Comparison of ENCODE assay signal across 22 cellular contexts in the genomic region with DNA sequence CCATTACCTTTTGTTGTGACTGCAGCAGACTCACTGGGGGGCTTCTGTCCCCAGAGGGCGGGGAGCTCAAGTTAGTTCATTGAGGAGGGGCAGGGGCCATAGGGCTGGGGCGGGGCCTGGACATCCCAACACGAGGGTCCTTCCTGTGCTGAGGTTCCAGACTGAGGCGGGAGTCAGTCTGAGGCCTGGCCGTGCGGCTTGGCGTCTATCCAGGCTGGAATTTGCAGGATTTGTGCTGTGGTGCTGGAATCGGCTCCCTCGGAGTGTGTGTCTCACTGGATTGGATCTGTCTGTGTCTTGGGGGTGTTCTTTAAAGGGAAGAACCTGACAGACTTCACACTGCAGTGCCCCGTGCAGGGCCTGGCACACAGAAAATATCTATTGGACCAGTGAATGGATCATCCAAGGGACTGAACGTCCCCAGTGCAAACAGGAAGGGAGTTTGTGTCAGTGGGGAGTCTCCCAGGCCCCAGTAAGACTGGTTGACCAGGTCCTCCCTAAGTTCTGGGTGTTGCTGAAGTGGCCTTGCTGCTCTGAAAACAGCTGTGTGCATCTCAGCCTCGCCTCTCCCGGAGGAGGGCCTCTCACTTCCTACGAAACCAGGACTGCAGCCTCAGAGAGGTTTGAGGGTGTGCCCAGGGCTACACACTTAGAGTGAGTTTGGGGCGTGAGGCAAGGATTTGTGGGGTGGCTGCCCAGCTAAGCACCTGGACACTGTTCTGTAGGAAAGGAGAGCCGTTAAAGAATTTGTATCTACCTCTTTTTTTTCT. TPM values are rescaled to one million over a fixed set of nuclear protein-coding genes. Genes with fewer than 3 reads are reported as not detected.
DNase-seq lines count a peak whose midpoint lies in the region; ATAC-seq and TF ChIP-seq lines count a peak whose summit lies in the region.
"Had no signal": no experiment of that assay in that cellular context is flagged by ENCODE, and none has a peak within 500 bp of the region (broad histone marks: within the 10 kb centered on the region; RNA-seq: fewer than 3 reads in every experiment).

No MANE protein-coding gene starts in this region.

- no peak overlapping the region for H2BK12ac ChIP-seq in trophoblast cell (ENCODE audit: low read length)

- H3K18ac ChIP-seq in trophoblast cell (ENCODE audit: low read length): no peak overlapping the region

- CTCF ChIA-PET in CD4-positive, alpha-beta memory T cell (lab: Charles Lee; ENCODE audit: partially characterized antibody): no interaction called here

- no peak overlapping the region for H3K4ac ChIP-seq in trophoblast cell (ENCODE audit: low read depth, low read length)

- no peaks in the 10 kb centered on the region for H3K79me2 ChIP-seq in trophoblast cell (ENCODE audit: control insufficient read depth, insufficient read depth, low read length, poor library complexity)

- POLR2A ChIA-PET in CD4-positive, alpha-beta memory T cell (lab: Charles Lee; ENCODE audit: partially characterized antibody): no interaction called here

- no peak overlapping the region for H3K23ac ChIP-seq in trophoblast cell (ENCODE audit: low read length)

- H3K9ac ChIP-seq in trophoblast cell (ENCODE audit: low read length): no peak overlapping the region
- H3K9ac ChIP-seq: GM23248 had no signal

- no peak overlapping the region for H3K27ac ChIP-seq in trophoblast cell (ENCODE audit: low read depth, low read length)
- no peak overlapping the region for H3K27ac ChIP-seq in CD4-positive, alpha-beta memory T cell (ENCODE audit: low read depth, low read length)
- H3K27ac ChIP-seq: GM23248, pancreas had no signal

- H3K9me3 Mint-ChIP-seq in CD4-positive, alpha-beta memory T cell: peaks cover 0 to 2% (median 0%) of the 10 kb centered on the region in 8 donors
- H3K9me3 Mint-ChIP-seq in activated T-helper 2 cell treated with anti-CD3 and anti-CD28 coated beads, Interferon-gamma antibody, Interleukin-2, Interleukin-4, amounts not matched to agents 10 μg/mL and 5 μg/mL and 100 μg/mL, durations not matched to agents 14 hours and 24 hours and 36 hours: no peaks in the 10 kb centered on the region
- H3K9me3 Mint-ChIP-seq: T-helper 1 cell treated with Interleukin-12 subunit alpha and Interleukin-12 subunit beta and Interleukin-4 antibody, amounts not matched to agents 30 μg/mL and 1 μg/mL, for 36 hours had no signal

- H3K27ac Mint-ChIP-seq in CD4-positive, alpha-beta memory T cell: no peak overlapping the region
- no peak overlapping the region for H3K27ac Mint-ChIP-seq in activated T-helper 2 cell treated with anti-CD3 and anti-CD28 coated beads, Interferon-gamma antibody, Interleukin-2, Interleukin-4, amounts not matched to agents 10 μg/mL and 5 μg/mL and 100 μg/mL, durations not matched to agents 14 hours and 24 hours and 36 hours
- H3K27ac Mint-ChIP-seq: activated naive CD8-positive, alpha-beta T cell; T-helper 1 cell treated with Interleukin-12 subunit alpha and Interleukin-12 subunit beta and Interleukin-4 antibody, amounts not matched to agents 30 μg/mL and 1 μg/mL, for 36 hours had no signal

- H3K36me3 Mint-ChIP-seq in CD4-positive, alpha-beta memory T cell: no peaks in the 10 kb centered on the region
- no peaks in the 10 kb centered on the region for H3K36me3 Mint-ChIP-seq in activated T-helper 2 cell treated with anti-CD3 and anti-CD28 coated beads, Interferon-gamma antibody, Interleukin-2, Interleukin-4, amounts not matched to agents 10 μg/mL and 5 μg/mL and 100 μg/mL, durations not matched to agents 14 hours and 24 hours and 36 hours (ENCODE audit: low read depth)
- H3K36me3 Mint-ChIP-seq: activated naive CD8-positive, alpha-beta T cell had no signal

- H2AFZ ChIP-seq in trophoblast cell (ENCODE audit: insufficient read depth, low read length, poor library complexity): no peak overlapping the region
- H2AFZ ChIP-seq: GM23248 had no signal

- no peak overlapping the region for H4K12ac ChIP-seq in trophoblast cell (ENCODE audit: low read depth, low read length)

- H2AK5ac ChIP-seq in trophoblast cell (ENCODE audit: low read length): no peak overlapping the region

- no peak overlapping the region for H3K14ac ChIP-seq in trophoblast cell (ENCODE audit: low read length)

- H3K4me3 Mint-ChIP-seq in CD4-positive, alpha-beta memory T cell: no peak overlapping the region
- H3K4me3 Mint-ChIP-seq in activated T-helper 2 cell treated with anti-CD3 and anti-CD28 coated beads, Interferon-gamma antibody, Interleukin-2, Interleukin-4, amounts not matched to agents 10 μg/mL and 5 μg/mL and 100 μg/mL, durations not matched to agents 14 hours and 24 hours and 36 hours (ENCODE audit: low read depth): no peak overlapping the region
- H3K4me3 Mint-ChIP-seq: activated naive CD8-positive, alpha-beta T cell; T-helper 1 cell treated with Interleukin-12 subunit alpha and Interleukin-12 subunit beta and Interleukin-4 antibody, amounts not matched to agents 30 μg/mL and 1 μg/mL, for 36 hours had no signal

- intact Hi-C loops in CD4-positive, alpha-beta memory T cell (cut with micrococcal nuclease): no loop called here
- intact Hi-C loops in activated T-helper 2 cell treated with anti-CD3 and anti-CD28 coated beads, Interferon-gamma antibody, Interleukin-2, Interleukin-4, amounts not matched to agents 10 μg/mL and 5 μg/mL and 100 μg/mL, durations not matched to agents 14 hours and 24 hours and 36 hours (cut with micrococcal nuclease): no loop called here

- no CpG with 5 or more reads among the region's 16 CpGs for WGBS in trophoblast cell (ENCODE audit: extremely low coverage, insufficient coverage, insufficient read length)

- no peaks in the 10 kb centered on the region for H3K4me1 Mint-ChIP-seq in CD4-positive, alpha-beta memory T cell
- H3K4me1 Mint-ChIP-seq in activated T-helper 2 cell treated with anti-CD3 and anti-CD28 coated beads, Interferon-gamma antibody, Interleukin-2, Interleukin-4, amounts not matched to agents 10 μg/mL and 5 μg/mL and 100 μg/mL, durations not matched to agents 14 hours and 24 hours and 36 hours (ENCODE audit: low read depth): no peaks in the 10 kb centered on the region

- H3K9me3 ChIP-seq in trophoblast cell (ENCODE audit: insufficient read depth, low read depth, low read length): peaks cover 21% of the 10 kb centered on the region
- no peaks in the 10 kb centered on the region for H3K9me3 ChIP-seq in CD4-positive, alpha-beta memory T cell (ENCODE audit: control insufficient read depth in 1 of 2, low read length in 2 of 2)
- H3K9me3 ChIP-seq: pancreas had no signal

- H3K79me1 ChIP-seq in trophoblast cell (ENCODE audit: low read length): peaks cover 2% of the 10 kb centered on the region

- no peaks in the 10 kb centered on the region for H3K27me3 ChIP-seq in trophoblast cell (ENCODE audit: insufficient read depth, low read length)
- no peaks in the 10 kb centered on the region for H3K27me3 ChIP-seq in CD4-positive, alpha-beta memory T cell (ENCODE audit: insufficient read depth, low read length)
- H3K27me3 ChIP-seq: pancreas had no signal

- H3K4me3 ChIP-seq in GM12865 (ENCODE audit: low read depth, low read length) (no peak overlapping the region), trophoblast cell (ENCODE audit: low read depth, low read length) (no peak overlapping the region)
- H3K4me3 ChIP-seq in CD4-positive, alpha-beta memory T cell (ENCODE audit: low read length in 2 of 2): no peak overlapping the region
- H3K4me3 ChIP-seq: GM23248, pancreas had no signal

- TF ChIP-seq CTCF in GM12865 (IDR thresholded peaks at IDR 0.05; ENCODE audit: insufficient read depth, low read depth, low read length, missing control alignments): no peak

- H3K36me3 ChIP-seq in trophoblast cell (ENCODE audit: control insufficient read depth in 1 of 2, insufficient read depth in 2 of 2, low read length in 2 of 2): no peaks in the 10 kb centered on the region
- no peaks in the 10 kb centered on the region for H3K36me3 ChIP-seq in CD4-positive, alpha-beta memory T cell (ENCODE audit: insufficient read depth, low read length)
- H3K36me3 ChIP-seq: pancreas had no signal

- no peak overlapping the region for H3K4me2 ChIP-seq in trophoblast cell (ENCODE audit: low read length)

- DNase-seq in GM12865 (ENCODE audit: low read depth) (peak; percentile 70), dermis blood vessel endothelial cell (peak; percentile 17), trophoblast cell (no peak)
- no peak for DNase-seq in activated naive CD4-positive, alpha-beta T cell treated with anti-CD3 and anti-CD28 coated beads, Interleukin-2, amount 50 U/mL, for 16 hours
- DNase-seq in CD4-positive, alpha-beta memory T cell: no peak
- no peak for DNase-seq in activated T-helper 2 cell treated with anti-CD3 and anti-CD28 coated beads, Interferon-gamma antibody, Interleukin-2, Interleukin-4, amounts not matched to agents 10 μg/mL and 5 μg/mL and 100 μg/mL, durations not matched to agents 14 hours and 24 hours and 36 hours (ENCODE audit: low spot score)
- DNase-seq: activated CD4-positive, alpha-beta T cell treated with anti-CD3 and anti-CD28 coated beads for 1 hour; activated CD8-positive, alpha-beta memory T cell treated with anti-CD3 and anti-CD28 coated beads, Interleukin-2, amount 50 U/mL, for 4 hours; C1 segment of cervical spinal cord; DMS79 treated with DMSO at 0.1 percent for 48 hours; glutamatergic neuron; GM23248; IMR-90; NCI-H146; NCI-H524; pancreas had no signal

- H2BK5ac ChIP-seq in trophoblast cell (ENCODE audit: low read depth, low read length, poor library complexity): no peak overlapping the region

- no peak overlapping the region for H4K8ac ChIP-seq in trophoblast cell (ENCODE audit: low read depth, low read length)

- peak overlapping the region; percentile 7 for H4K91ac ChIP-seq in trophoblast cell (ENCODE audit: low read depth, low read length)

- H3K4me1 ChIP-seq in trophoblast cell (ENCODE audit: control insufficient read depth in 1 of 2, insufficient read depth in 2 of 2, low read length in 2 of 2): peaks cover 3% of the 10 kb centered on the region in 2 experiments
- H3K4me1 ChIP-seq in CD4-positive, alpha-beta memory T cell (ENCODE audit: insufficient read depth, low read length): no peaks in the 10 kb centered on the region
- H3K4me1 ChIP-seq: pancreas had no signal

- no peak overlapping the region for H2BK120ac ChIP-seq in trophoblast cell (ENCODE audit: insufficient read depth, low read length, poor library complexity)

- ATAC-seq in HG02885 (IDR thresholded peaks at IDR 0.05; ENCODE audit: poor library complexity, unreplicated experiment): peak; percentile 64
- no peak for ATAC-seq in HG02623 (IDR thresholded peaks at IDR 0.05; ENCODE audit: unreplicated experiment)
- ATAC-seq: Panc1 had no signal

- peaks cover 0 to 1% of the 10 kb centered on the region in 2 donors for H3K27me3 Mint-ChIP-seq in CD4-positive, alpha-beta memory T cell
- H3K27me3 Mint-ChIP-seq in activated T-helper 2 cell treated with anti-CD3 and anti-CD28 coated beads, Interferon-gamma antibody, Interleukin-2, Interleukin-4, amounts not matched to agents 10 μg/mL and 5 μg/mL and 100 μg/mL, durations not matched to agents 14 hours and 24 hours and 36 hours (ENCODE audit: low read depth): no peaks in the 10 kb centered on the region
- H3K27me3 Mint-ChIP-seq: activated naive CD8-positive, alpha-beta T cell had no signal

RNA-seq across cellular contexts. Expression of a gene that starts 26.1 kb away (rescaled TPM):
- total RNA-seq in dermis blood vessel endothelial cell: not detected in 2 replicates
- polyA plus RNA-seq in trophoblast cell (2013): not detected in 2 replicates
- not detected for total RNA-seq in CD4-positive, alpha-beta memory T cell
- polyA plus RNA-seq in CD4-positive, alpha-beta memory T cell: not detected
- not detected in 2 replicates for total RNA-seq in activated T-helper 2 cell treated with anti-CD3 and anti-CD28 coated beads, Interferon-gamma antibody, Interleukin-2, Interleukin-4, amounts not matched to agents 10 μg/mL and 5 μg/mL and 100 μg/mL, durations not matched to agents 14 hours and 24 hours and 36 hours
- total RNA-seq: GM23248, IMR-90, mucosa of gallbladder, pancreas had no signal
- polyA plus RNA-seq: GM23248, IMR-90 had no signal

Comparison
In these comparisons a context has a peak if more than half of its experiments do, and no peak if none do; other contexts are left out.
1. DNase-seq: peak in GM12865 (single experiment) and dermis blood vessel endothelial cell (single experiment); none in trophoblast cell (0 of 2), activated naive CD4-positive, alpha-beta T cell treated with anti-CD3 and anti-CD28 coated beads, Interleukin-2, amount 50 U/mL, for 16 hours (single experiment), CD4-positive, alpha-beta memory T cell (0 of 5) and activated T-helper 2 cell treated with anti-CD3 and anti-CD28 coated beads, Interferon-gamma antibody, Interleukin-2, Interleukin-4, amounts not matched to agents 10 μg/mL and 5 μg/mL and 100 μg/mL, durations not matched to agents 14 hours and 24 hours and 36 hours (single experiment).